1 cellular context compared by ENCODE assay signal in genomic region chr7:116638592-116638991, GRCh38. TPM values are rescaled to one million over a fixed set of nuclear protein-coding genes. Genes with fewer than 3 reads are reported as not detected.
"Had no signal": no experiment of that assay in that cellular context is flagged by ENCODE, and none has a peak within 500 bp of the region (broad histone marks: within the 10 kb centered on the region; RNA-seq: fewer than 3 reads in every experiment).

No MANE protein-coding gene starts in this region.

RNA-seq across cellular contexts. Expression of gene MET, which starts 33.4 kb away (rescaled TPM):
- total RNA-seq: activated CD8-positive, alpha-beta T cell treated with anti-CD3 and anti-CD28 coated beads, Interleukin-2, amount 10 ng/mL, durations not matched to agents 7 days and 5 days had no signal
